In genomic region chr14:100080206-100080605, GRCh38 we compare ENCODE assay signal across 1 cellular context.
TF ChIP-seq lines count a peak whose summit lies in the region.

No MANE protein-coding gene starts in this region.

TF ChIP-seq in SK-N-SH treated with all-trans-retinoic acid at 6 μM for 48 hours, 23 proteins besides CTCF, POLR2A, EP300 and RAD21:
- TF ChIP-seq CREB5 (CRISPR knock-in tag; IDR thresholded peaks at IDR 0.05; ENCODE audit: low read depth) (no peak), OSR1 (CRISPR knock-in tag; IDR thresholded peaks at IDR 0.05) (no peak), PPARA (CRISPR knock-in tag; IDR thresholded peaks at IDR 0.05; ENCODE audit: borderline replicate concordance) (no peak), BACH2 (CRISPR knock-in tag; IDR thresholded peaks at IDR 0.05; ENCODE audit: borderline replicate concordance) (no peak), RARB (CRISPR knock-in tag; IDR thresholded peaks at IDR 0.05) (no peak), ZNF70 (CRISPR knock-in tag; IDR thresholded peaks at IDR 0.05) (no peak), ZFP3 (CRISPR knock-in tag; IDR thresholded peaks at IDR 0.05) (no peak), CSRNP3 (CRISPR knock-in tag; IDR thresholded peaks at IDR 0.05) (no peak), TCF4 (CRISPR knock-in tag; IDR thresholded peaks at IDR 0.05; ENCODE audit: borderline replicate concordance) (no peak), PATZ1 (CRISPR knock-in tag; IDR thresholded peaks at IDR 0.05; ENCODE audit: borderline replicate concordance) (no peak), GLIS3 (CRISPR knock-in tag; IDR thresholded peaks at IDR 0.05) (no peak), TSHZ2 (CRISPR knock-in tag; IDR thresholded peaks at IDR 0.05) (no peak), ARNTL (CRISPR knock-in tag; IDR thresholded peaks at IDR 0.05; ENCODE audit: borderline replicate concordance, low read depth) (no peak), ZC3H10 (CRISPR knock-in tag; IDR thresholded peaks at IDR 0.05) (no peak), CSDC2 (CRISPR knock-in tag; IDR thresholded peaks at IDR 0.05) (no peak)
